In the genomic region with DNA sequence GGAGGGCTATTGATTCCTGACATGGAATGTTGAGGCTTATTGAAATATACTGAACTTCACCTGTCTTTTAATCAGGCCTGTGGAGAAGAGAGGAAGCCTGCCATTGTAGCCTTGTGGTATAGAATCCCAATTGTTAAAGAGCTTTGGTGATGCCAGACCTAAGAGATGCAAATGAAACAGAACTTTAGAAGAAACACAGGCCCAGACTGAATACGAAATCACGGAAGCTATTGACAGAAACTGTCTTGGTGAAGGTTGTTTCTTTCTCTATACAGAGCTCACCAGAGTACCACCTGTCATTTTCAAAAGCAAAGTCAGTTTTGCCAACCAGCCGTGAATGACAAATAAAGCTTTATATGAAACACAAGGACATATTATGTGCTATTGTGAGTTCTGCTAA, we compare ENCODE assay signal across 22 cellular contexts.
DNase-seq lines count a peak whose midpoint lies in the region; ATAC-seq and TF ChIP-seq lines count a peak whose summit lies in the region.
"Had no signal": no experiment of that assay in that cellular context is flagged by ENCODE, and none has a peak within 500 bp of the region (broad histone marks: within the 10 kb centered on the region; RNA-seq: fewer than 3 reads in every experiment).

No MANE protein-coding gene starts in this region.

- TF ChIP-seq CTCF in foreskin fibroblast (IDR thresholded peaks at IDR 0.05; ENCODE audit: low read depth, low read length) = no peak

- DNase-seq in NCI-H2029 (lab: John Stamatoyannopoulos, UW) (peak; percentile 44), NCI-H2029 treated with DMSO at 0.1 percent for 48 hours (lab: John Stamatoyannopoulos, UW) (no peak), NCI-H146 (lab: John Stamatoyannopoulos, UW) (peak; percentile 100), NCI-H748 treated with DMSO at 0.1 percent for 48 hours (lab: John Stamatoyannopoulos, UW) (peak; percentile 98), retina (peak; percentile 6), foreskin fibroblast (no peak)
- DNase-seq in activated CD4-positive, alpha-beta T cell treated with anti-CD3 and anti-CD28 coated beads, Interleukin-2, amount 50 U/mL, for 4 hours = no peak
- DNase-seq: activated CD4-positive, alpha-beta T cell treated with anti-CD3 and anti-CD28 coated beads, Interleukin-2, amount 50 U/mL, for 48 hours; activated naive CD4-positive, alpha-beta T cell treated with Interleukin-2 at 50 U/mL for 16 hours; anterior cingulate cortex; H9; left ventricle myocardium inferior; NCI-H526 treated with DMSO at 0.1 percent for 48 hours; nephron progenitor cell; SJCRH30; stimulated activated naive CD8-positive, alpha-beta T cell treated with anti-CD3 and anti-CD28 coated beads, Interleukin-15, amount 100 ng/mL, for 72 hours; upper lobe of left lung had no signal

- ATAC-seq in HG02981 (IDR thresholded peaks at IDR 0.05; ENCODE audit: unreplicated experiment) = no peak
- ATAC-seq: gastroesophageal sphincter; GM12878; stimulated activated naive CD8-positive, alpha-beta T cell treated with anti-CD3 and anti-CD28 coated beads, Interleukin-15, amount 100 ng/mL, for 72 hours had no signal

- no peak overlapping the region for H3K4me3 ChIP-seq in foreskin fibroblast (ENCODE audit: low read depth in 1 of 2, low read length in 2 of 2)
- H3K4me3 ChIP-seq: BLaER1, gastroesophageal sphincter, GM12878, left ventricle myocardium inferior, SJCRH30, skin epidermis, upper lobe of left lung had no signal

Comparison
In these comparisons a context has a peak if more than half of its experiments do, and no peak if none do; other contexts are left out.
1. DNase-seq: peak in NCI-H2029 (single experiment), NCI-H146 (single experiment), NCI-H748 treated with DMSO at 0.1 percent for 48 hours (single experiment) and retina (single experiment); none in NCI-H2029 treated with DMSO at 0.1 percent for 48 hours (single experiment), foreskin fibroblast (0 of 2) and activated CD4-positive, alpha-beta T cell treated with anti-CD3 and anti-CD28 coated beads, Interleukin-2, amount 50 U/mL, for 4 hours (0 of 2).